In the genomic region with DNA sequence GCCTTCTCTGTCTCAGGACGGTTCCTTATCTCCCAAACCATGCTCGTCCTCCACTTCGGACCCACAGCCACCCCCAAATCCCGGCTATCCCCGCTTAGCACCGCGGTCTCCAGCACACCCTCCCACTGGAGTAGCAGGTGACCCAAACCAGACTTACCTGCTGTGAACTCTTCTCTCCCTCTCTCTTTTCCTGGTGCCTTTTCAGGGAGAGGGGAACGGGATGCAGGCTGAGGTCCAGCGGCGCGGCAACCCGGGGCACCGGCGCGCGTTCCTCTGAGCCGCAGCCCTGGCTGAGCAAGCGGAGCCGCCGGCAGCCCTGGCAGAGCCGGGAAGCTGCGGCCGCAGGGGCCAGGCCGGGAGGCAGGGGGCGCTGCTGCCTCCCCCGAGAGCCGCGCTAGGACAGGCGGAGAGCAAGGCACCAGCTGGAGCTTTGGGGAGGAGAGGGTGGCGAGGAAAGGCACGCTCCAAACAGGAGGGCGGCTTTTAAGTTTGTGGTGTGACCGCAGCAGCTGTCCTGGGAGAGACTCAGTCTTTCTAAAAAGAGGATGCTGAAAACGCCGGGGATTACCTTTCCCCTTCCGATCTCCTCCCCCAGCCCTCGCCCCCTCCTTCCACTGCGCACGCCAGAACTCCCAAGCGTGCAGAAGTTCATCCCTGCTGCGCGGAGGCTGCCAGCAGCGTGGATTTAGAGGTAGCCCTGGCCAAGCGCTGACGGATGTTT, we compare ENCODE assay signal across 9 cellular contexts. TPM values are rescaled to one million over a fixed set of nuclear protein-coding genes. Genes with fewer than 3 reads are reported as not detected.
DNase-seq lines count a peak whose midpoint lies in the region; ATAC-seq, FAIRE-seq and TF ChIP-seq lines count a peak whose summit lies in the region.
"Had no signal": no experiment of that assay in that cellular context is flagged by ENCODE, and none has a peak within 500 bp of the region (broad histone marks: within the 10 kb centered on the region; RNA-seq: fewer than 3 reads in every experiment).

A gene (minus strand): TSS at position 536 of the 721 bp plus-strand sequence. CDS start 65,165 bp downstream, outside the sequence.

- FAIRE-seq in astrocyte (lab: Jason Lieb, UNC), result no peak

- WGBS in psoas muscle, 3 donors, result 0 to 1% (median 0%) methylated on average over 42 to 45 of the region's 45 CpGs

- H3K4me1 Mint-ChIP-seq in astrocyte (ENCODE audit: low read depth, unreplicated experiment), result peaks cover 5% of the 10 kb centered on the region

- peak within 1 kb of the TSS; percentile 81 for H3K4me3 ChIP-seq in astrocyte (ENCODE audit: insufficient read depth, low read depth, low read length)
- H3K4me3 ChIP-seq in psoas muscle, result peak within 1 kb of the TSS; percentile 54

- H3K36me3 Mint-ChIP-seq in astrocyte (ENCODE audit: low read depth, unreplicated experiment), result no peaks in the 10 kb centered on the region
- H3K36me3 Mint-ChIP-seq: activated naive CD8-positive, alpha-beta T cell had no signal

- peak within 1 kb of the TSS; percentile 99 for H3K4me2 ChIP-seq in astrocyte (ENCODE audit: low read length)

- intact Hi-C loops in psoas muscle (cut with DNase I), result no loop called here

- no peaks in the 10 kb centered on the region for H4K20me1 ChIP-seq in astrocyte (ENCODE audit: insufficient read depth, low read length)

- H3K27ac ChIP-seq in astrocyte (ENCODE audit: low read depth, low read length) (no peak within 1 kb of the TSS), psoas muscle (no peak within 1 kb of the TSS)

- ATAC-seq in GM19397 (IDR thresholded peaks at IDR 0.05; ENCODE audit: unreplicated experiment) (peak; percentile 97), HG03432 (IDR thresholded peaks at IDR 0.05; ENCODE audit: unreplicated experiment) (peak; percentile 98), psoas muscle (peak in 3 of 4 donors; percentile 89)

- H3K9ac ChIP-seq in astrocyte (ENCODE audit: low read length), result peak within 1 kb of the TSS; percentile 80

- H3K9me3 Mint-ChIP-seq in astrocyte (ENCODE audit: unreplicated experiment), result no peaks in the 10 kb centered on the region

- H3K36me3 ChIP-seq in astrocyte (ENCODE audit: insufficient read depth, low read length) (no peaks in the 10 kb centered on the region), psoas muscle (ENCODE audit: insufficient read depth in 1 of 2, low read depth in 1 of 2) (no peaks in the 10 kb centered on the region)

- peak within 1 kb of the TSS; percentile 87 for H3K4me3 Mint-ChIP-seq in astrocyte (ENCODE audit: unreplicated experiment)
- H3K4me3 Mint-ChIP-seq: activated naive CD8-positive, alpha-beta T cell had no signal

- H3K4me1 ChIP-seq in astrocyte (ENCODE audit: insufficient read depth, low read length), result peaks cover 5% of the 10 kb centered on the region
- H3K4me1 ChIP-seq in psoas muscle, result no peaks in the 10 kb centered on the region

- peaks cover 17% of the 10 kb centered on the region for H3K27me3 Mint-ChIP-seq in astrocyte (ENCODE audit: low read depth, unreplicated experiment)

- H3K9me3 ChIP-seq in astrocyte (ENCODE audit: insufficient read depth, low read depth, low read length) (no peaks in the 10 kb centered on the region), psoas muscle (no peaks in the 10 kb centered on the region)

- H3K79me2 ChIP-seq in astrocyte (ENCODE audit: insufficient read depth, low read length), result no peaks in the 10 kb centered on the region

- peak within 1 kb of the TSS; percentile 98 for H2AFZ ChIP-seq in astrocyte (ENCODE audit: low read depth, low read length)

- H3K27me3 ChIP-seq in astrocyte (ENCODE audit: insufficient read depth, low read length), result peaks cover 12% of the 10 kb centered on the region
- peaks cover 0 to 27% (median 3%) of the 10 kb centered on the region in 3 donors for H3K27me3 ChIP-seq in psoas muscle (ENCODE audit: insufficient read depth in 3 of 3, low read length in 2 of 3)

- DNase-seq in DMS53 treated with DMSO at 0.1 percent for 48 hours (lab: John Stamatoyannopoulos, UW; ENCODE audit: unreplicated experiment) (peak; percentile 82), NCI-H526 treated with DMSO at 0.1 percent for 48 hours (lab: John Stamatoyannopoulos, UW) (peak; percentile 87), astrocyte (ENCODE audit: low read depth) (peak; percentile 74), hepatic stellate cell (ENCODE audit: low spot score) (peak; percentile 76), psoas muscle (peak; percentile 60 to 71)
- DNase-seq in activated naive CD4-positive, alpha-beta T cell (lab: John Stamatoyannopoulos, UW), result no peak

- peak within 1 kb of the TSS; percentile 83 for H3K27ac Mint-ChIP-seq in astrocyte (ENCODE audit: unreplicated experiment)
- H3K27ac Mint-ChIP-seq: activated naive CD8-positive, alpha-beta T cell had no signal

- TF ChIP-seq CTCF in astrocyte (IDR thresholded peaks at IDR 0.05; ENCODE audit: insufficient read depth, low read depth, low read length) (peak; percentile 56), psoas muscle (IDR thresholded peaks at IDR 0.05) (peak; percentile 48)

RNA-seq across cellular contexts. Expression of the gene that starts here (rescaled TPM):
- total RNA-seq in astrocyte, result 9.1 and 17.7 TPM in 2 replicates
- under 1 TPM in 3 of 4 donors, not detected in 1; 0.08 to 0.28 (median 0.16) TPM for total RNA-seq in psoas muscle
- under 1 TPM; 0.01 to 0.04 (median 0.03) TPM for polyA plus RNA-seq in psoas muscle

Comparison
In these comparisons a context has a peak if more than half of its experiments do, and no peak if none do; other contexts are left out.
1. Peak in DNase-seq, ATAC-seq and H3K4me3 ChIP-seq in psoas muscle; RNA of the gene not detected or under 1 TPM.
2. DNase-seq: peak in DMS53 treated with DMSO at 0.1 percent for 48 hours (single experiment), NCI-H526 treated with DMSO at 0.1 percent for 48 hours (single experiment), astrocyte (single experiment) and hepatic stellate cell (single experiment); none in activated naive CD4-positive, alpha-beta T cell (0 of 4).
3. Peak in every context shown above with its lines, with median percentiles within 50 percentile points of each other: ATAC-seq.